20 cellular contexts compared by ENCODE assay signal in genomic region chr5:107352576-107352975, GRCh38.
DNase-seq lines count a peak whose midpoint lies in the region; ATAC-seq and TF ChIP-seq lines count a peak whose summit lies in the region.
"Had no signal": no experiment of that assay in that cellular context is flagged by ENCODE, and none has a peak within 500 bp of the region (broad histone marks: within the 10 kb centered on the region; RNA-seq: fewer than 3 reads in every experiment).

No MANE protein-coding gene starts in this region.

- ATAC-seq in SK-N-SH treated with all-trans-retinoic acid at 6 μM for 48 hours: no peak
- ATAC-seq in WTC11: peak; percentile 60
- ATAC-seq in foreskin keratinocyte: no peak
- no peak for ATAC-seq in HG02870 (IDR thresholded peaks at IDR 0.05; ENCODE audit: unreplicated experiment)
- ATAC-seq in GM18909 (IDR thresholded peaks at IDR 0.05; ENCODE audit: poor library complexity, unreplicated experiment): no peak

- H3K9ac ChIP-seq in SK-N-SH: no peak overlapping the region

- H3K4me1 Mint-ChIP-seq in WTC11: no peaks in the 10 kb centered on the region
- H3K4me1 Mint-ChIP-seq: CD14-positive monocyte had no signal

- no peaks in the 10 kb centered on the region for H3K4me1 ChIP-seq in SK-N-SH (ENCODE audit: control insufficient read depth in 1 of 2, insufficient read depth in 2 of 2, low read depth in 1 of 2, low read length in 1 of 2)
- H3K4me1 ChIP-seq in foreskin keratinocyte: no peaks in the 10 kb centered on the region
- H3K4me1 ChIP-seq: Peyer's patch, SJCRH30 had no signal

- 59% methylated on average over 2 of the region's 2 CpGs for WGBS in SK-N-SH (ENCODE audit: low lambda C conversion rate)

- TF ChIP-seq CTCF in SK-N-SH (IDR thresholded peaks at IDR 0.05): no peak
- TF ChIP-seq CTCF in WTC11 (IDR thresholded peaks at IDR 0.05): no peak
- TF ChIP-seq CTCF in foreskin keratinocyte (conservative IDR thresholded peaks at IDR 0.05): peak; percentile 32

- H3K27ac ChIP-seq in SK-N-SH (ENCODE audit: low read depth in 2 of 2, low read length in 1 of 2) (no peak overlapping the region), foreskin keratinocyte (no peak overlapping the region)
- H3K27ac ChIP-seq: Peyer's patch, SJCRH30 had no signal

- DNase-seq in SK-N-SH (no peak), WTC11 (ENCODE audit: low spot score) (no peak), foreskin keratinocyte (no peak), AG08395 (ENCODE audit: low spot score) (no peak)
- DNase-seq: 8988T, EL, GF-D8, H7, IMR-90, NCI-H1105, NCI-H146, NCI-H2029, NCI-H345, NCI-H524, Peyer's patch, SJCRH30 had no signal

- H3K4me3 ChIP-seq in SK-N-SH (ENCODE audit: low read depth in 2 of 2, low read length in 1 of 2): no peak overlapping the region
- H3K4me3 ChIP-seq: Peyer's patch, SJCRH30 had no signal

- H3K79me2 ChIP-seq in SK-N-SH (ENCODE audit: insufficient read depth): no peaks in the 10 kb centered on the region

- H3K4me2 ChIP-seq in SK-N-SH: no peak overlapping the region

- TF ChIP-seq RAD21 in SK-N-SH (IDR thresholded peaks at IDR 0.05; ENCODE audit: low read length): peak; percentile 29; the same call in 1 of the 2 replicates

- H3K9me3 Mint-ChIP-seq in WTC11: peaks cover 37% of the 10 kb centered on the region

- no peak overlapping the region for H3K4me3 Mint-ChIP-seq in WTC11
- H3K4me3 Mint-ChIP-seq: CD14-positive monocyte had no signal

- CTCF ChIA-PET in SK-N-SH (lab: Yijun Ruan, JAX): no interaction called here
- CTCF ChIA-PET in WTC11 (lab: Charles Lee): no interaction called here

- H3K27ac Mint-ChIP-seq in WTC11: no peak overlapping the region

- H4K20me1 ChIP-seq in SK-N-SH (ENCODE audit: insufficient read depth): no peaks in the 10 kb centered on the region

- H3K36me3 Mint-ChIP-seq in WTC11: peaks cover 6% of the 10 kb centered on the region
- H3K36me3 Mint-ChIP-seq: CD14-positive monocyte had no signal

- no peaks in the 10 kb centered on the region for H3K36me3 ChIP-seq in SK-N-SH (replicated peaks in 1 of 2; ENCODE audit: control insufficient read depth in 1 of 2, insufficient read depth in 2 of 2, low read length in 1 of 2)
- H3K36me3 ChIP-seq: Peyer's patch, SJCRH30 had no signal

- POLR2A ChIA-PET in SK-N-SH (lab: Yijun Ruan, JAX): no interaction called here
- POLR2A ChIA-PET in WTC11 (lab: Charles Lee): no interaction called here

- no peak overlapping the region for H2AFZ ChIP-seq in SK-N-SH (ENCODE audit: low read depth)

- no peak for TF ChIP-seq EP300 in SK-N-SH (IDR thresholded peaks at IDR 0.05; ENCODE audit: borderline replicate concordance in 1 of 2, low read depth in 1 of 2, low read length in 1 of 2)

- H3K27me3 Mint-ChIP-seq in WTC11 (ENCODE audit: low read depth): no peaks in the 10 kb centered on the region; the same call in 1 of the 2 replicates

- H3K27me3 ChIP-seq in SK-N-SH (ENCODE audit: insufficient read depth): no peaks in the 10 kb centered on the region
- H3K27me3 ChIP-seq in foreskin keratinocyte: no peaks in the 10 kb centered on the region
- H3K27me3 ChIP-seq: Peyer's patch, SJCRH30 had no signal

- no peaks in the 10 kb centered on the region for H3K9me2 ChIP-seq in SK-N-SH

- no peaks in the 10 kb centered on the region for H3K9me3 ChIP-seq in SK-N-SH
- H3K9me3 ChIP-seq: Peyer's patch, SJCRH30 had no signal

- H3F3A ChIP-seq in SK-N-SH (replicated peaks; ENCODE audit: insufficient read depth): no peaks in the 10 kb centered on the region

TF ChIP-seq in SK-N-SH, 30 proteins besides CTCF, POLR2A, EP300 and RAD21 (continues in another document):
- no peak for TF ChIP-seq MEF2A (IDR thresholded peaks at IDR 0.05; ENCODE audit: borderline replicate concordance, low read depth)
- no peak for TF ChIP-seq ZBTB33 (IDR thresholded peaks at IDR 0.05; ENCODE audit: borderline replicate concordance, low read depth)

TF ChIP-seq in SK-N-SH treated with all-trans-retinoic acid at 6 μM for 48 hours, 23 proteins besides CTCF, POLR2A, EP300 and RAD21 (continues in another document):
- TF ChIP-seq CREB5 (CRISPR knock-in tag; IDR thresholded peaks at IDR 0.05; ENCODE audit: low read depth) (no peak), ISL1 (CRISPR knock-in tag; IDR thresholded peaks at IDR 0.05) (no peak), ZFP30 (CRISPR knock-in tag; IDR thresholded peaks at IDR 0.05) (no peak), TSHZ2 (CRISPR knock-in tag; IDR thresholded peaks at IDR 0.05) (no peak), PPARA (CRISPR knock-in tag; IDR thresholded peaks at IDR 0.05; ENCODE audit: borderline replicate concordance) (no peak), OSR1 (CRISPR knock-in tag; IDR thresholded peaks at IDR 0.05) (no peak), GLIS3 (CRISPR knock-in tag; IDR thresholded peaks at IDR 0.05) (no peak), ZNF8 (CRISPR knock-in tag; IDR thresholded peaks at IDR 0.05) (no peak)

TF ChIP-seq in WTC11, 78 proteins besides CTCF, POLR2A, EP300 and RAD21:
- TF ChIP-seq IRF1 (CRISPR knock-in tag; IDR thresholded peaks at IDR 0.05) (no peak), SMAD3 (CRISPR knock-in tag; IDR thresholded peaks at IDR 0.05; ENCODE audit: borderline replicate concordance) (no peak)
